In the genomic region with DNA sequence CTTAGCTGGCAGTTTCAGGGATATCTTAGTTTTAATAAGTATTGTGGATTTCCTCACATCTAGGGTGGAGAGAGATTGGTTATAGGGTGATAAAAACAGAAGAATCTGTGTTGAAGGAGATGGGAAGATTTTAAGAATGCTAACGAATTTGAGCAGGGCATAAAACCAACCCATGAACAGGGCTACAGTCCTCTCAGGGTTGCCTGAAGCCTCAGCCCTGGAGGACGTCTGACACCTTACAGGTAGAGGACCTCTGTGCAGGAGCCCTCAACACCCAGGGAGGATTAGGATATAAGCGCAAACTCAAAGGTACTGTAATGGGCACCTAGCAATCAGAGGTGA, we compare ENCODE assay signal across 8 cellular contexts. TPM values are rescaled to one million over a fixed set of nuclear protein-coding genes. Genes with fewer than 3 reads are reported as not detected.
DNase-seq lines count a peak whose midpoint lies in the region; ATAC-seq and TF ChIP-seq lines count a peak whose summit lies in the region.

No MANE protein-coding gene starts in this region.

- H3K4me3 Mint-ChIP-seq in CD8-positive, alpha-beta T cell: peak overlapping the region; percentile 50

- peak overlapping the region; percentile 69 for H3K9ac ChIP-seq in mesendoderm (ENCODE audit: low read length)

- H2BK120ac ChIP-seq in mesendoderm (ENCODE audit: low read depth, low read length): no peak overlapping the region

- no peak overlapping the region for H3K4ac ChIP-seq in mesendoderm (ENCODE audit: low read depth, low read length)

- H3K27me3 Mint-ChIP-seq in CD8-positive, alpha-beta T cell (ENCODE audit: low read depth): peaks cover 32% of the 10 kb centered on the region

- H3K56ac ChIP-seq in mesendoderm (ENCODE audit: low read length): peak overlapping the region; percentile 82

- H3K36me3 ChIP-seq in CD8-positive, alpha-beta T cell (ENCODE audit: insufficient read depth, low read length): no peaks in the 10 kb centered on the region
- no peaks in the 10 kb centered on the region for H3K36me3 ChIP-seq in mesendoderm (ENCODE audit: control insufficient read depth, insufficient read depth, low read length)

- peaks cover 11% of the 10 kb centered on the region for H3K4me1 Mint-ChIP-seq in CD8-positive, alpha-beta T cell (ENCODE audit: low read depth)

- H3K4me1 ChIP-seq in CD8-positive, alpha-beta T cell (ENCODE audit: insufficient read depth, low read length): peaks cover 3% of the 10 kb centered on the region
- peaks cover 1% of the 10 kb centered on the region for H3K4me1 ChIP-seq in mesendoderm (ENCODE audit: control insufficient read depth, low read depth, low read length)

- H3K27ac ChIP-seq in CD8-positive, alpha-beta T cell (ENCODE audit: low read depth, low read length): no peak overlapping the region
- no peak overlapping the region for H3K27ac ChIP-seq in mesendoderm (ENCODE audit: low read depth, low read length)
- no peak overlapping the region for H3K27ac ChIP-seq in RWPE1

- no peaks in the 10 kb centered on the region for H3K9me3 ChIP-seq in CD8-positive, alpha-beta T cell (ENCODE audit: low read length)

- no peak overlapping the region for H2BK5ac ChIP-seq in mesendoderm (ENCODE audit: low read length)

- no peak overlapping the region for H2BK15ac ChIP-seq in mesendoderm (replicated peaks; ENCODE audit: low read depth)

- no peak overlapping the region for H3K18ac ChIP-seq in mesendoderm (ENCODE audit: low read length)

- H3K79me1 ChIP-seq in mesendoderm (ENCODE audit: low read length): peaks cover 7% of the 10 kb centered on the region

- no peak overlapping the region for H4K5ac ChIP-seq in mesendoderm (ENCODE audit: low read length)

- no peak overlapping the region for H2AK5ac ChIP-seq in mesendoderm (ENCODE audit: low read length)

- peaks cover 10% of the 10 kb centered on the region for H3K27me3 ChIP-seq in CD8-positive, alpha-beta T cell (ENCODE audit: insufficient read depth, low read length)
- no peaks in the 10 kb centered on the region for H3K27me3 ChIP-seq in mesendoderm (ENCODE audit: insufficient read depth, low read length, poor library complexity)

- peak overlapping the region; percentile 64 for H3K4me2 ChIP-seq in mesendoderm (ENCODE audit: low read length)

- DNase-seq in CD8-positive, alpha-beta T cell: no peak
- DNase-seq in astrocyte of the spinal cord (ENCODE audit: low read depth, low spot score) (no peak), mesendoderm (no peak), RWPE1 (ENCODE audit: low spot score) (no peak), globus pallidus (ENCODE audit: low spot score) (no peak), AG20443 (ENCODE audit: low spot score) (no peak)
- DNase-seq in activated CD4-positive, alpha-beta T cell treated with anti-CD3 and anti-CD28 coated beads, Interleukin-2, amount 50 U/mL, for 1 hour: no peak

- H3K36me3 Mint-ChIP-seq in CD8-positive, alpha-beta T cell: no peaks in the 10 kb centered on the region

- in situ Hi-C loops in astrocyte of the spinal cord (cut with HindIII; ENCODE audit: low sequenced_read_pairs): no loop called here

- CTCF ChIA-PET in CD8-positive, alpha-beta T cell (lab: Charles Lee): no interaction called here
- CTCF ChIA-PET in RWPE1 (lab: Yijun Ruan, JAX): interaction anchor here (0.6 kb wide), 1 partner anchor 141 kb away, joined by 3 read pairs; no protein-coding TSS in a partner anchor

- intact Hi-C loops in CD8-positive, alpha-beta T cell (cut with DNase I, micrococcal nuclease): no loop called here

- H3K23ac ChIP-seq in mesendoderm (ENCODE audit: low read length): no peak overlapping the region

- H3K4me3 ChIP-seq in CD8-positive, alpha-beta T cell (ENCODE audit: low read depth, low read length): no peak overlapping the region
- H3K4me3 ChIP-seq in astrocyte of the spinal cord (ENCODE audit: low read depth, low read length): peak overlapping the region; percentile 22
- peak overlapping the region; percentile 19 for H3K4me3 ChIP-seq in mesendoderm (ENCODE audit: low read length)

- no peak overlapping the region for H4K8ac ChIP-seq in mesendoderm (ENCODE audit: low read depth, low read length)

- H3K79me2 ChIP-seq in mesendoderm (ENCODE audit: control insufficient read depth, insufficient read depth, low read length): peaks cover 5% of the 10 kb centered on the region

- POLR2A ChIA-PET in CD8-positive, alpha-beta T cell (lab: Charles Lee): no interaction called here
- POLR2A ChIA-PET in RWPE1 (lab: Yijun Ruan, JAX; ENCODE audit: low non-redundant PET): no interaction called here

- WGBS in mesendoderm (ENCODE audit: extremely low coverage, insufficient coverage, low lambda C conversion rate): no CpG with 5 or more reads among the region's 3 CpGs

- ATAC-seq in CD8-positive, alpha-beta T cell: no peak
- ATAC-seq in HG02870 (IDR thresholded peaks at IDR 0.05; ENCODE audit: unreplicated experiment): peak; percentile 23

- no peaks in the 10 kb centered on the region for H3K9me3 Mint-ChIP-seq in CD8-positive, alpha-beta T cell

- H3K27ac Mint-ChIP-seq in CD8-positive, alpha-beta T cell: no peak overlapping the region

- no peak for TF ChIP-seq CTCF in CD8-positive, alpha-beta T cell (IDR thresholded peaks at IDR 0.05)
- TF ChIP-seq CTCF in astrocyte of the spinal cord (IDR thresholded peaks at IDR 0.05; ENCODE audit: low read depth, low read length) (no peak), RWPE1 (conservative IDR thresholded peaks at IDR 0.05; ENCODE audit: low read depth) (no peak)

RNA-seq across cellular contexts. Expression of gene WASF3, which starts 0.5 kb away (rescaled TPM):
- total RNA-seq in CD8-positive, alpha-beta T cell: not detected
- polyA plus RNA-seq in mesendoderm (2013, experiment 1 of 2): 12.5 TPM
- polyA plus RNA-seq in mesendoderm (2013, experiment 2 of 2): 13.1 TPM
